8 cellular contexts compared by ENCODE assay signal in genomic region chr12:50504798-50505385, GRCh38. TPM values are rescaled to one million over a fixed set of nuclear protein-coding genes. Genes with fewer than 3 reads are reported as not detected.
DNase-seq lines count a peak whose midpoint lies in the region; ATAC-seq and TF ChIP-seq lines count a peak whose summit lies in the region.

DIP2B (plus strand) TSS chr12:50504985; CDS start chr12:50505141, 156 bp downstream.

- peaks cover 23% of the 10 kb centered on the region for H4K20me1 ChIP-seq in SK-N-SH (ENCODE audit: insufficient read depth)

- peaks cover 6 to 18% of the 10 kb centered on the region in 2 donors for H3K36me3 Mint-ChIP-seq in activated naive CD4-positive, alpha-beta T cell treated with anti-CD3 and anti-CD28 coated beads, Interleukin-2, amount 50 U/mL, for 72 hours

- WGBS in SK-N-SH (ENCODE audit: low lambda C conversion rate), result 3% methylated on average over 23 of the region's 68 CpGs

- TF ChIP-seq EP300 in SK-N-SH (IDR thresholded peaks at IDR 0.05; ENCODE audit: borderline replicate concordance in 1 of 2, low read depth in 1 of 2, low read length in 1 of 2), result peak in 1 of 2 experiments; percentile 64; a peak in 1 of 4 replicates

- POLR2A ChIA-PET in SK-N-SH (lab: Yijun Ruan, JAX), result interaction anchor here (0.6 to 1.0 kb wide), 4 partner anchors 10 to 521 kb away, joined by 3 to 4 read pairs (median 4); partner anchors contain the start of gene SLC11A2

- no peaks in the 10 kb centered on the region for H3K9me2 ChIP-seq in SK-N-SH

- H3F3A ChIP-seq in SK-N-SH (replicated peaks; ENCODE audit: insufficient read depth), result peaks cover 11% of the 10 kb centered on the region

- TF ChIP-seq CTCF in GM10266 (IDR thresholded peaks at IDR 0.05; ENCODE audit: control insufficient read depth, insufficient read depth, low read depth, missing control alignments), result peak; percentile 95
- peak; percentile 82 for TF ChIP-seq CTCF in SK-N-SH (IDR thresholded peaks at IDR 0.05)
- peak in 2 of 3 donors; percentile 73 to 95 for TF ChIP-seq CTCF in omental fat pad (IDR thresholded peaks at IDR 0.05)

- H3K9me3 ChIP-seq in SK-N-SH, result no peaks in the 10 kb centered on the region; the same call in 1 of the 2 replicates

- H3K27ac Mint-ChIP-seq in activated naive CD4-positive, alpha-beta T cell treated with anti-CD3 and anti-CD28 coated beads, Interleukin-2, amount 50 U/mL, for 72 hours, result peak within 1 kb of the TSS; percentile 95 to 98

- H3K4me2 ChIP-seq in SK-N-SH, result peak within 1 kb of the TSS; percentile 95

- H2AFZ ChIP-seq in SK-N-SH (ENCODE audit: low read depth), result peak within 1 kb of the TSS; percentile 100

- peaks cover 8 to 16% of the 10 kb centered on the region in 2 experiments; a peak in 3 of 4 replicates for H3K4me1 ChIP-seq in SK-N-SH (ENCODE audit: control insufficient read depth in 1 of 2, insufficient read depth in 2 of 2, low read depth in 1 of 2, low read length in 1 of 2)

- H3K27ac ChIP-seq in SK-N-SH (ENCODE audit: low read depth in 2 of 2, low read length in 1 of 2) (peak within 1 kb of the TSS; percentile 79 to 81), temporal lobe (ENCODE audit: low read depth, low read length) (peak within 1 kb of the TSS; percentile 99)

- peak within 1 kb of the TSS; percentile 95 for H3K9ac ChIP-seq in SK-N-SH

- no peaks in the 10 kb centered on the region for H3K9me3 Mint-ChIP-seq in activated naive CD4-positive, alpha-beta T cell treated with anti-CD3 and anti-CD28 coated beads, Interleukin-2, amount 50 U/mL, for 72 hours

- H3K4me3 ChIP-seq in SK-N-SH (ENCODE audit: low read depth in 2 of 2, low read length in 1 of 2), result peak within 1 kb of the TSS; percentile 81 to 97

- peak; percentile 88 for DNase-seq in GM10266 (ENCODE audit: extremely low spot score)
- peak; percentile 70 for DNase-seq in NCI-H1092 (lab: John Stamatoyannopoulos, UW)
- DNase-seq in SK-N-SH, result peak; percentile 96
- peak; percentile 94 to 98 for DNase-seq in activated naive CD4-positive, alpha-beta T cell treated with anti-CD3 and anti-CD28 coated beads, Interleukin-2, amount 50 U/mL, for 72 hours (ENCODE audit: low spot score in 2 of 2)
- peak; percentile 93 for DNase-seq in glomerular visceral epithelial cell (ENCODE audit: extremely low spot score)
- peak; percentile 87 for DNase-seq in omental fat pad (ENCODE audit: low spot score)

- peak; percentile 94 for TF ChIP-seq RAD21 in SK-N-SH (IDR thresholded peaks at IDR 0.05; ENCODE audit: low read length)

- no peaks in the 10 kb centered on the region for H3K36me3 ChIP-seq in SK-N-SH (replicated peaks in 1 of 2; ENCODE audit: control insufficient read depth in 1 of 2, insufficient read depth in 2 of 2, low read length in 1 of 2)

- H3K79me2 ChIP-seq in SK-N-SH (ENCODE audit: insufficient read depth), result peaks cover 49% of the 10 kb centered on the region

- ATAC-seq in HG02588 (IDR thresholded peaks at IDR 0.05; ENCODE audit: unreplicated experiment) (peak; percentile 75), omental fat pad (ENCODE audit: low FRiP score) (peak; percentile 97)
- ATAC-seq in activated naive CD4-positive, alpha-beta T cell treated with anti-CD3 and anti-CD28 coated beads, Interleukin-2, amount 50 U/mL, for 72 hours, result peak; percentile 89 to 90

- no peaks in the 10 kb centered on the region for H3K27me3 ChIP-seq in SK-N-SH (ENCODE audit: insufficient read depth)

- CTCF ChIA-PET in SK-N-SH (lab: Yijun Ruan, JAX), result interaction anchor here (0.6 to 9.1 kb wide), 58 partner anchors 9 to 1024 kb away, joined by 3 to 165 read pairs (median 4); partner anchors contain the start of gene ATF1

TF ChIP-seq in SK-N-SH, 30 proteins besides CTCF, POLR2A, EP300 and RAD21 (continues in another document):
- TF ChIP-seq GATA2 (CRISPR knock-in tag; IDR thresholded peaks at IDR 0.05) (0 out of 2 replicates have a peak, but pooled peaks have one; percentile 8), MEF2A (IDR thresholded peaks at IDR 0.05; ENCODE audit: borderline replicate concordance, low read depth) (no peak; the same call in 1 of the 2 replicates), PBX3 (IDR thresholded peaks at IDR 0.05) (no peak), IRF3 (IDR thresholded peaks at IDR 0.05; ENCODE audit: low read depth, low read length) (no peak), CHD2 (IDR thresholded peaks at IDR 0.05; ENCODE audit: low read length, partially characterized antibody) (peak; percentile 37), ZBTB33 (IDR thresholded peaks at IDR 0.05; ENCODE audit: borderline replicate concordance, low read depth) (no peak), RXRA (IDR thresholded peaks at IDR 0.05; ENCODE audit: borderline replicate concordance, low read depth) (no peak), FOSL2 (IDR thresholded peaks at IDR 0.05; ENCODE audit: borderline replicate concordance, low read depth) (no peak), SMC3 (IDR thresholded peaks at IDR 0.05; ENCODE audit: low read depth, low read length) (peak; percentile 96), NRF1 (IDR thresholded peaks at IDR 0.05; ENCODE audit: low read depth, low read length) (no peak), EZH2phosphoT487 (IDR thresholded peaks at IDR 0.05; ENCODE audit: borderline replicate concordance, low read depth) (no peak), RCOR1 (IDR thresholded peaks at IDR 0.05; ENCODE audit: low read length) (peak; percentile 61; the same call in 1 of the 2 replicates), FOXM1 (IDR thresholded peaks at IDR 0.05; ENCODE audit: low read depth) (no peak), TCF12 (IDR thresholded peaks at IDR 0.05) (no peak)
- TF ChIP-seq, protein P1, sequence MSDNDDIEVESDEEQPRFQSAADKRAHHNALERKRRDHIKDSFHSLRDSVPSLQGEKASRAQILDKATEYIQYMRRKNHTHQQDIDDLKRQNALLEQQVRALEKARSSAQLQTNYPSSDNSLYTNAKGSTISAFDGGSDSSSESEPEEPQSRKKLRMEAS (IDR thresholded peaks at IDR 0.05; ENCODE audit: low read depth), result peak; percentile 47; the same call in 1 of the 2 replicates

RNA-seq across cellular contexts. Expression of gene DIP2B, which starts in this region (rescaled TPM):
- polyA plus RNA-seq in SK-N-SH (2012; rRNA removed), result 6.6 and 8.6 TPM in 2 replicates
- 6.8 and 7.6 TPM in 2 replicates for polyA plus RNA-seq in SK-N-SH (2012; cell fraction: cytosol; rRNA removed)
- 6.5 and 11.6 TPM in 2 replicates for polyA plus RNA-seq in SK-N-SH (2012; cell fraction: nucleus; rRNA removed)
- total RNA-seq in activated naive CD4-positive, alpha-beta T cell treated with anti-CD3 and anti-CD28 coated beads, Interleukin-2, amount 50 U/mL, for 72 hours, result 10 to 100 TPM; 33.8 to 39.9 TPM
- 10 to 100 TPM; 21.1 to 35.2 (median 24.4) TPM for total RNA-seq in omental fat pad
- 46.0 TPM for total RNA-seq in temporal lobe

Comparison
In these comparisons a context has a peak if more than half of its experiments do, and no peak if none do; other contexts are left out.
1. Peak in every context shown above with its lines: DNase-seq, ATAC-seq, H3K4me3 ChIP-seq and H3K27ac ChIP-seq.